ENCODE assay signal across 25 cellular contexts in genomic region chr6:130620338-130620781, GRCh38.
DNase-seq lines count a peak whose midpoint lies in the region; ATAC-seq and TF ChIP-seq lines count a peak whose summit lies in the region.
"Had no signal": no experiment of that assay in that cellular context is flagged by ENCODE, and none has a peak within 500 bp of the region (broad histone marks: within the 10 kb centered on the region; RNA-seq: fewer than 3 reads in every experiment).

No MANE protein-coding gene starts in this region.

- no peak overlapping the region for H3K27ac ChIP-seq in mammary epithelial cell (ENCODE audit: insufficient read depth, low read depth, low read length)
- H3K27ac ChIP-seq: brain microvascular endothelial cell, hepatocyte, psoas muscle had no signal

- peaks cover 2% of the 10 kb centered on the region for H3K9me3 ChIP-seq in mammary epithelial cell (replicated peaks; ENCODE audit: insufficient read depth, low read length)
- H3K9me3 ChIP-seq: psoas muscle had no signal

- peaks cover 11% of the 10 kb centered on the region for H3K9me3 Mint-ChIP-seq in activated CD4-positive, alpha-beta T cell treated with anti-CD3 and anti-CD28 coated beads for 36 hours (ENCODE audit: low read depth)
- peaks cover 14% of the 10 kb centered on the region for H3K9me3 Mint-ChIP-seq in stimulated activated memory B cell treated with anti-CD40 and anti-IgM and Interleukin-4, amounts not matched to agents 10 μg/mL and 1 μg/mL and 100 μg/mL, for 72 hours
- H3K9me3 Mint-ChIP-seq: CD4-positive, alpha-beta T cell had no signal

- H3K4me3 ChIP-seq in mammary epithelial cell (replicated peaks in 1 of 3; ENCODE audit: insufficient read depth in 1 of 3, low read depth in 2 of 3, low read length in 3 of 3), result no peak overlapping the region
- H3K4me3 ChIP-seq: hepatocyte, psoas muscle had no signal

- in situ Hi-C loops in mammary epithelial cell (cut with MboI; ENCODE audit: low sequenced_read_pairs in 2 of 2), result no loop called here

- peak; percentile 65 for ATAC-seq in activated CD4-positive, alpha-beta T cell treated with anti-CD3 and anti-CD28 coated beads for 36 hours
- ATAC-seq in stimulated activated memory B cell treated with anti-CD40 and anti-IgM and Interleukin-4, amounts not matched to agents 10 μg/mL and 1 μg/mL and 100 μg/mL, for 72 hours, result no peak
- ATAC-seq: esophagus mucosa, psoas muscle had no signal

- no peak overlapping the region for H2AFZ ChIP-seq in mammary epithelial cell (ENCODE audit: low read depth, low read length)
- H2AFZ ChIP-seq: hepatocyte had no signal

- no peaks in the 10 kb centered on the region for H3K27me3 ChIP-seq in mammary epithelial cell (ENCODE audit: insufficient read depth, low read length)
- H3K27me3 ChIP-seq: brain microvascular endothelial cell, hepatocyte had no signal

- no peaks in the 10 kb centered on the region for H3K36me3 ChIP-seq in mammary epithelial cell (ENCODE audit: insufficient read depth, low read length)
- H3K36me3 ChIP-seq: brain microvascular endothelial cell had no signal

- H3K4me1 ChIP-seq in mammary epithelial cell (ENCODE audit: insufficient read depth, low read length), result no peaks in the 10 kb centered on the region
- H3K4me1 ChIP-seq: psoas muscle had no signal

- CTCF ChIA-PET in activated CD4-positive, alpha-beta T cell treated with anti-CD3 and anti-CD28 coated beads for 36 hours (lab: Charles Lee), result interaction anchor here (0.5 to 0.8 kb wide), 2 partner anchors 22 to 46 kb away, joined by 3 read pairs; no protein-coding TSS in a partner anchor
- CTCF ChIA-PET in mammary epithelial cell (lab: Charles Lee; ENCODE audit: low non-redundant PET), result no interaction called here

- H4K20me1 ChIP-seq in mammary epithelial cell (ENCODE audit: insufficient read depth, low read length), result no peaks in the 10 kb centered on the region

- no peaks in the 10 kb centered on the region for H3K27me3 Mint-ChIP-seq in activated CD4-positive, alpha-beta T cell treated with anti-CD3 and anti-CD28 coated beads for 36 hours
- no peaks in the 10 kb centered on the region for H3K27me3 Mint-ChIP-seq in stimulated activated memory B cell treated with anti-CD40 and anti-IgM and Interleukin-4, amounts not matched to agents 10 μg/mL and 1 μg/mL and 100 μg/mL, for 72 hours
- H3K27me3 Mint-ChIP-seq: CD4-positive, alpha-beta T cell had no signal

- no peak overlapping the region for H3K4me2 ChIP-seq in mammary epithelial cell (ENCODE audit: insufficient read depth, low read depth, low read length)
- H3K4me2 ChIP-seq: hepatocyte had no signal

- H3K4me3 Mint-ChIP-seq in activated CD4-positive, alpha-beta T cell treated with anti-CD3 and anti-CD28 coated beads for 36 hours, result no peak overlapping the region
- H3K4me3 Mint-ChIP-seq in stimulated activated memory B cell treated with anti-CD40 and anti-IgM and Interleukin-4, amounts not matched to agents 10 μg/mL and 1 μg/mL and 100 μg/mL, for 72 hours, result no peak overlapping the region
- H3K4me3 Mint-ChIP-seq: CD4-positive, alpha-beta T cell; nephron; T-helper 2 cell treated with Interferon-gamma antibody and Interleukin-4, amounts not matched to agents 5 μg/mL and 100 μg/mL, for 36 hours had no signal

- 75% methylated on average over 2 of the region's 2 CpGs for WGBS in mammary epithelial cell (ENCODE audit: low coverage, missing lambda C conversion rate)

- no peak overlapping the region for H3K27ac Mint-ChIP-seq in activated CD4-positive, alpha-beta T cell treated with anti-CD3 and anti-CD28 coated beads for 36 hours
- H3K27ac Mint-ChIP-seq in stimulated activated memory B cell treated with anti-CD40 and anti-IgM and Interleukin-4, amounts not matched to agents 10 μg/mL and 1 μg/mL and 100 μg/mL, for 72 hours, result no peak overlapping the region
- H3K27ac Mint-ChIP-seq: CD4-positive, alpha-beta T cell; nephron; T-helper 2 cell treated with Interferon-gamma antibody and Interleukin-4, amounts not matched to agents 5 μg/mL and 100 μg/mL, for 36 hours had no signal

- H3K9ac ChIP-seq in mammary epithelial cell (ENCODE audit: insufficient read depth, low read length), result no peak overlapping the region

- POLR2A ChIA-PET in activated CD4-positive, alpha-beta T cell treated with anti-CD3 and anti-CD28 coated beads for 36 hours (lab: Charles Lee), result no interaction called here

- peaks cover 2% of the 10 kb centered on the region for H3K36me3 Mint-ChIP-seq in activated CD4-positive, alpha-beta T cell treated with anti-CD3 and anti-CD28 coated beads for 36 hours (ENCODE audit: low read depth)
- H3K36me3 Mint-ChIP-seq in stimulated activated memory B cell treated with anti-CD40 and anti-IgM and Interleukin-4, amounts not matched to agents 10 μg/mL and 1 μg/mL and 100 μg/mL, for 72 hours, result peaks cover 7% of the 10 kb centered on the region

- dilution Hi-C loops in mammary epithelial cell (cut with HindIII; ENCODE audit: low sequenced_read_pairs), result no loop called here

- H3K79me2 ChIP-seq in mammary epithelial cell (ENCODE audit: insufficient read depth, low read length), result no peaks in the 10 kb centered on the region
- H3K79me2 ChIP-seq: hepatocyte had no signal

- DNase-seq in activated CD4-positive, alpha-beta T cell treated with anti-CD3 and anti-CD28 coated beads for 36 hours, result no peak
- no peak for DNase-seq in activated CD4-positive, alpha-beta T cell treated with anti-CD3 and anti-CD28 coated beads, Interleukin-2, amount 50 U/mL, for 1 hour
- DNase-seq in LHCN-M2 (ENCODE audit: low read depth) (peak; percentile 58), mammary epithelial cell (peak; percentile 24), renal cortical epithelial cell (ENCODE audit: low read depth) (peak; percentile 21), C1 segment of cervical spinal cord (lab: John Stamatoyannopoulos, UW) (no peak)
- no peak for DNase-seq in stimulated activated CD4-positive, alpha-beta T cell treated with anti-CD3 and anti-CD28 coated beads, Interleukin-2, amount 100 ng/mL, for 48 hours
- DNase-seq: activated naive CD4-positive, alpha-beta T cell treated with Interleukin-2 at 50 U/mL for 16 hours; brain microvascular endothelial cell; CD4-positive, alpha-beta T cell; IMR-90; kidney glomerular epithelial cell; mesendoderm; NCI-H2081 treated with DMSO at 0.1 percent for 48 hours; NCI-H526; psoas muscle; SHP77 treated with DMSO at 0.1 percent for 48 hours; stimulated activated CD4-positive, alpha-beta T cell treated with anti-CD3 and anti-CD28 coated beads, Interleukin-12 subunit alpha, Interleukin-12 subunit beta, amount 100 ng/mL, for 4 hours; stimulated activated naive CD4-positive, alpha-beta T cell; trophoblast cell had no signal

- peaks cover 20% of the 10 kb centered on the region for H3K4me1 Mint-ChIP-seq in activated CD4-positive, alpha-beta T cell treated with anti-CD3 and anti-CD28 coated beads for 36 hours
- no peaks in the 10 kb centered on the region for H3K4me1 Mint-ChIP-seq in stimulated activated memory B cell treated with anti-CD40 and anti-IgM and Interleukin-4, amounts not matched to agents 10 μg/mL and 1 μg/mL and 100 μg/mL, for 72 hours
- H3K4me1 Mint-ChIP-seq: nephron had no signal

- BruUV-seq in mammary epithelial cell (replicated peaks; lab: Mats Ljungman, UMichigan), result no TSS peak

- TF ChIP-seq CTCF in mammary epithelial cell (conservative IDR thresholded peaks at IDR 0.05 in 1 of 2, IDR thresholded peaks at IDR 0.05 in 1 of 2; ENCODE audit: extremely low read depth in 1 of 2, insufficient read depth in 1 of 2, low read depth in 1 of 2, low read length in 2 of 2), result no peak

- intact Hi-C loops in activated CD4-positive, alpha-beta T cell treated with anti-CD3 and anti-CD28 coated beads for 36 hours (cut with DNase I, micrococcal nuclease), result loop anchor here in 1 of 2 experiments (2.0 kb wide), 1 partner anchor 18 kb away; no protein-coding TSS in a partner anchor
- intact Hi-C loops in mammary epithelial cell (cut with micrococcal nuclease), result no loop called here

Comparison
In these comparisons a context has a peak if more than half of its experiments do, and no peak if none do; other contexts are left out.
1. DNase-seq: peak in LHCN-M2 (single experiment), mammary epithelial cell (single experiment) and renal cortical epithelial cell (single experiment); none in activated CD4-positive, alpha-beta T cell treated with anti-CD3 and anti-CD28 coated beads for 36 hours (single experiment), activated CD4-positive, alpha-beta T cell treated with anti-CD3 and anti-CD28 coated beads, Interleukin-2, amount 50 U/mL, for 1 hour (single experiment), C1 segment of cervical spinal cord (0 of 14) and stimulated activated CD4-positive, alpha-beta T cell treated with anti-CD3 and anti-CD28 coated beads, Interleukin-2, amount 100 ng/mL, for 48 hours (0 of 2).